Comparison of ENCODE assay signal across 21 cellular contexts in the genomic region with DNA sequence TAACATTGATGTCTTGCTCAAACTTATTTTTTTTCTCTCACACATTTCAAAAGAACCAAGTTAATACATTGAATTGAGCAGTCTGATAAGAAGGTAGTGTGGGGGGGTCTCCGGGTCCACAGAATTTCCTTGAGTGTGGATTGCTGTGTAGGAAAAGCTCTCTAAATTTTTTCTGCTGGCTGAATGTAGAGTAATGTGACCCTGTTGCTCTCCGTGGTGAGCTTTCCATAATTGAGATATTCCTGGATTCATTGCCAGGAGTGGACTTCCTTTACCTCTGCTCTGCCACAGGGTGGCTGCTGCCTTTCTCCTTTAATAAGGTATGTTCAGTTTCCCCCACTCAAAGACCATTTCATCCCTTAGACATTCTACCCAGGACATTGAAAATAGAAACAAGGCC. TPM values are rescaled to one million over a fixed set of nuclear protein-coding genes. Genes with fewer than 3 reads are reported as not detected.
A peak's percentile ranks its signal among the peaks of the same experiment; 100 is the strongest.
DNase-seq lines count a peak whose midpoint lies in the region; ATAC-seq, FAIRE-seq and TF ChIP-seq lines count a peak whose summit lies in the region.
"Had no signal": no experiment of that assay in that cellular context is flagged by ENCODE, and none has a peak within 500 bp of the region (broad histone marks: within the 10 kb centered on the region; RNA-seq: fewer than 3 reads in every experiment).

No MANE protein-coding gene starts in this region.

- H3K79me2 ChIP-seq in SK-N-SH (ENCODE audit: insufficient read depth), result peaks cover 41% of the 10 kb centered on the region; the same call in 1 of the 2 replicates
- H3K79me2 ChIP-seq in astrocyte (ENCODE audit: insufficient read depth, low read length), result peaks cover 37% of the 10 kb centered on the region

- H3K9me3 ChIP-seq in SK-N-SH, result no peaks in the 10 kb centered on the region
- no peaks in the 10 kb centered on the region for H3K9me3 ChIP-seq in astrocyte (ENCODE audit: insufficient read depth, low read depth, low read length)
- no peaks in the 10 kb centered on the region for H3K9me3 ChIP-seq in esophagus muscularis mucosa

- WGBS in SK-N-SH (ENCODE audit: low lambda C conversion rate), result 88% methylated on average over 2 of the region's 2 CpGs
- WGBS in esophagus muscularis mucosa, result 75% methylated on average over 2 of the region's 2 CpGs

- H3K9me3 Mint-ChIP-seq in astrocyte (ENCODE audit: unreplicated experiment), result no peaks in the 10 kb centered on the region
- H3K9me3 Mint-ChIP-seq in stimulated activated effector memory CD8-positive, alpha-beta T cell treated with anti-CD3 and anti-CD28 coated beads, Interleukin-12 subunit alpha, Interleukin-12 subunit beta, amount 100 ng/mL, for 72 hours, result no peaks in the 10 kb centered on the region

- intact Hi-C loops in esophagus muscularis mucosa (cut with DNase I), result no loop called here

- H2AFZ ChIP-seq in SK-N-SH (ENCODE audit: low read depth) (no peak overlapping the region), astrocyte (ENCODE audit: low read depth, low read length) (no peak overlapping the region)

- H3K36me3 Mint-ChIP-seq in astrocyte (ENCODE audit: low read depth, unreplicated experiment), result no peaks in the 10 kb centered on the region
- no peaks in the 10 kb centered on the region for H3K36me3 Mint-ChIP-seq in stimulated activated effector memory CD8-positive, alpha-beta T cell treated with anti-CD3 and anti-CD28 coated beads, Interleukin-12 subunit alpha, Interleukin-12 subunit beta, amount 100 ng/mL, for 72 hours

- H3K4me3 ChIP-seq in SK-N-SH (ENCODE audit: low read depth in 2 of 2, low read length in 1 of 2) (no peak overlapping the region), astrocyte (ENCODE audit: insufficient read depth, low read depth, low read length) (no peak overlapping the region), esophagus muscularis mucosa (no peak overlapping the region)

- POLR2A ChIA-PET in SK-N-SH (lab: Yijun Ruan, JAX), result interaction anchor here (0.6 kb wide), 1 partner anchor 23 kb away, joined by 4 read pairs; no protein-coding TSS in a partner anchor

- H3K4me1 ChIP-seq in SK-N-SH (ENCODE audit: control insufficient read depth in 1 of 2, insufficient read depth in 2 of 2, low read depth in 1 of 2, low read length in 1 of 2) (peaks cover 2 to 13% of the 10 kb centered on the region in 2 experiments; a peak in 3 of 4 replicates), astrocyte (ENCODE audit: insufficient read depth, low read length) (peaks cover 5% of the 10 kb centered on the region), esophagus muscularis mucosa (peaks cover 17 to 56% (median 52%) of the 10 kb centered on the region in 4 donors)

- H3K27me3 ChIP-seq in SK-N-SH (ENCODE audit: insufficient read depth) (no peaks in the 10 kb centered on the region), astrocyte (ENCODE audit: insufficient read depth, low read length) (no peaks in the 10 kb centered on the region), esophagus muscularis mucosa (no peaks in the 10 kb centered on the region)

- H3K9me2 ChIP-seq in SK-N-SH, result no peaks in the 10 kb centered on the region

- no peak for FAIRE-seq in astrocyte (lab: Jason Lieb, UNC)
- FAIRE-seq: HTR-8/SVneo had no signal

- no peak overlapping the region for H3K4me3 Mint-ChIP-seq in astrocyte (ENCODE audit: unreplicated experiment)
- no peak overlapping the region for H3K4me3 Mint-ChIP-seq in stimulated activated effector memory CD8-positive, alpha-beta T cell treated with anti-CD3 and anti-CD28 coated beads, Interleukin-12 subunit alpha, Interleukin-12 subunit beta, amount 100 ng/mL, for 72 hours
- H3K4me3 Mint-ChIP-seq: CD14-positive monocyte had no signal

- TF ChIP-seq RAD21 in SK-N-SH (IDR thresholded peaks at IDR 0.05; ENCODE audit: low read length), result no peak

- H3K4me2 ChIP-seq in SK-N-SH, result no peak overlapping the region
- H3K4me2 ChIP-seq in astrocyte (ENCODE audit: low read length), result no peak overlapping the region

- no peak overlapping the region for H3K9ac ChIP-seq in SK-N-SH
- H3K9ac ChIP-seq in astrocyte (ENCODE audit: low read length), result no peak overlapping the region

- H3K4me1 Mint-ChIP-seq in astrocyte (ENCODE audit: low read depth, unreplicated experiment), result peaks cover 41% of the 10 kb centered on the region
- peaks cover 35% of the 10 kb centered on the region for H3K4me1 Mint-ChIP-seq in stimulated activated effector memory CD8-positive, alpha-beta T cell treated with anti-CD3 and anti-CD28 coated beads, Interleukin-12 subunit alpha, Interleukin-12 subunit beta, amount 100 ng/mL, for 72 hours

- TF ChIP-seq POLR2A in esophagus muscularis mucosa (IDR thresholded peaks at IDR 0.05; ENCODE audit: low read depth), result no peak

- TF ChIP-seq CTCF in SK-N-SH (IDR thresholded peaks at IDR 0.05), result no peak
- TF ChIP-seq CTCF in astrocyte (IDR thresholded peaks at IDR 0.05; ENCODE audit: insufficient read depth, low read depth, low read length), result no peak
- no peak for TF ChIP-seq CTCF in esophagus muscularis mucosa (IDR thresholded peaks at IDR 0.05)

- H3K27me3 Mint-ChIP-seq in astrocyte (ENCODE audit: low read depth, unreplicated experiment), result no peaks in the 10 kb centered on the region

- no peak overlapping the region for H3K27ac ChIP-seq in SK-N-SH (ENCODE audit: low read depth in 2 of 2, low read length in 1 of 2)
- no peak overlapping the region for H3K27ac ChIP-seq in astrocyte (ENCODE audit: low read depth, low read length)
- no peak overlapping the region for H3K27ac ChIP-seq in esophagus muscularis mucosa (replicated peaks in 1 of 4)

- H4K20me1 ChIP-seq in SK-N-SH (ENCODE audit: insufficient read depth), result no peaks in the 10 kb centered on the region
- H4K20me1 ChIP-seq in astrocyte (ENCODE audit: insufficient read depth, low read length), result no peaks in the 10 kb centered on the region

- TF ChIP-seq EP300 in SK-N-SH (IDR thresholded peaks at IDR 0.05; ENCODE audit: borderline replicate concordance in 1 of 2, low read depth in 1 of 2, low read length in 1 of 2), result no peak
- no peak for TF ChIP-seq EP300 in esophagus muscularis mucosa (IDR thresholded peaks at IDR 0.05)

- H3K36me3 ChIP-seq in SK-N-SH (replicated peaks in 1 of 2; ENCODE audit: control insufficient read depth in 1 of 2, insufficient read depth in 2 of 2, low read length in 1 of 2) (no peaks in the 10 kb centered on the region), astrocyte (ENCODE audit: insufficient read depth, low read length) (no peaks in the 10 kb centered on the region), esophagus muscularis mucosa (no peaks in the 10 kb centered on the region)

- no peak for ATAC-seq in SK-N-SH treated with all-trans-retinoic acid at 6 μM for 48 hours
- ATAC-seq in stimulated activated effector memory CD8-positive, alpha-beta T cell treated with anti-CD3 and anti-CD28 coated beads, Interleukin-12 subunit alpha, Interleukin-12 subunit beta, amount 100 ng/mL, for 72 hours, result no peak
- ATAC-seq: Panc1 had no signal

- DNase-seq in SK-N-SH, result no peak
- DNase-seq in astrocyte (ENCODE audit: low read depth), result peak; percentile 24
- DNase-seq in esophagus muscularis mucosa (ENCODE audit: extremely low spot score), result peak; percentile 21
- no peak for DNase-seq in stimulated activated effector memory CD8-positive, alpha-beta T cell treated with anti-CD3 and anti-CD28 coated beads, Interleukin-12 subunit alpha, Interleukin-12 subunit beta, amount 100 ng/mL, for 72 hours (ENCODE audit: low spot score in 2 of 2)
- DNase-seq in activated gamma-delta T cell treated with Interleukin-2 at 50 U/mL for 16 hours, result no peak
- DNase-seq in NCI-H2029 treated with DMSO at 0.1 percent for 48 hours (lab: John Stamatoyannopoulos, UW), result no peak
- DNase-seq in NCI-H345 (lab: John Stamatoyannopoulos, UW), result no peak
- DNase-seq: AML-193; GDM1; KG1; NCI-H1092; NCI-H1436; NCI-H187 treated with DMSO at 0.1 percent for 48 hours; NCI-H510A treated with DMSO at 0.1 percent for 48 hours; NCI-H774; NK-92 treated with Interleukin-12 subunit alpha and Interleukin-12 subunit beta, amount 100 ng/mL, for 24 hours; SIG-M5 had no signal

- H3F3A ChIP-seq in SK-N-SH (replicated peaks; ENCODE audit: insufficient read depth), result peaks cover 16% of the 10 kb centered on the region

- H3K27ac Mint-ChIP-seq in astrocyte (ENCODE audit: unreplicated experiment), result no peak overlapping the region
- H3K27ac Mint-ChIP-seq in stimulated activated effector memory CD8-positive, alpha-beta T cell treated with anti-CD3 and anti-CD28 coated beads, Interleukin-12 subunit alpha, Interleukin-12 subunit beta, amount 100 ng/mL, for 72 hours, result peak overlapping the region; percentile 73
- H3K27ac Mint-ChIP-seq: CD14-positive monocyte had no signal

- CTCF ChIA-PET in SK-N-SH (lab: Yijun Ruan, JAX), result no interaction called here

TF ChIP-seq in SK-N-SH, 30 proteins besides CTCF, POLR2A, EP300 and RAD21 (continues in another document):
- TF ChIP-seq JUND (IDR thresholded peaks at IDR 0.05), result no peak

TF ChIP-seq in SK-N-SH treated with all-trans-retinoic acid at 6 μM for 48 hours, 23 proteins besides CTCF, POLR2A, EP300 and RAD21 (continues in another document):
- no peak for TF ChIP-seq CSDC2 (CRISPR knock-in tag; IDR thresholded peaks at IDR 0.05)
- no peak for TF ChIP-seq SNAI2 (CRISPR knock-in tag; IDR thresholded peaks at IDR 0.05)
- TF ChIP-seq, protein P1, sequence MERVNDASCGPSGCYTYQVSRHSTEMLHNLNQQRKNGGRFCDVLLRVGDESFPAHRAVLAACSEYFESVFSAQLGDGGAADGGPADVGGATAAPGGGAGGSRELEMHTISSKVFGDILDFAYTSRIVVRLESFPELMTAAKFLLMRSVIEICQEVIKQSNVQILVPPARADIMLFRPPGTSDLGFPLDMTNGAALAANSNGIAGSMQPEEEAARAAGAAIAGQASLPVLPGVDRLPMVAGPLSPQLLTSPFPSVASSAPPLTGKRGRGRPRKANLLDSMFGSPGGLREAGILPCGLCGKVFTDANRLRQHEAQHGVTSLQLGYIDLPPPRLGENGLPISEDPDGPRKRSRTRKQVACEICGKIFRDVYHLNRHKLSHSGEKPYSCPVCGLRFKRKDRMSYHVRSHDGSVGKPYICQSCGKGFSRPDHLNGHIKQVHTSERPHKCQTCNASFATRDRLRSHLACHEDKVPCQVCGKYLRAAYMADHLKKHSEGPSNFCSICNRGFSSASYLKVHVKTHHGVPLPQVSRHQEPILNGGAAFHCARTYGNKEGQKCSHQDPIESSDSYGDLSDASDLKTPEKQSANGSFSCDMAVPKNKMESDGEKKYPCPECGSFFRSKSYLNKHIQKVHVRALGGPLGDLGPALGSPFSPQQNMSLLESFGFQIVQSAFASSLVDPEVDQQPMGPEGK (CRISPR knock-in tag; IDR thresholded peaks at IDR 0.05; ENCODE audit: borderline replicate concordance), result no peak

RNA-seq across cellular contexts. Expression of a gene that starts 50.9 kb away (rescaled TPM):
- polyA plus RNA-seq in SK-N-SH (2012; rRNA removed), result 10.9 and 13.8 TPM in 2 replicates
- polyA plus RNA-seq in SK-N-SH (2012; cell fraction: cytosol; rRNA removed), result 8.1 and 9.4 TPM in 2 replicates
- 25.1 and 36.3 TPM in 2 replicates for polyA plus RNA-seq in SK-N-SH (2012; cell fraction: nucleus; rRNA removed)
- total RNA-seq in astrocyte (34.0 and 38.4 TPM in 2 replicates), esophagus muscularis mucosa (100 to 1,000 TPM in 1 of 4 donors, 10 to 100 TPM in 3; 79.7 to 131 (median 93.0) TPM)

RNA-seq across cellular contexts. Expression of a gene that starts 51.1 kb away (rescaled TPM):
- polyA plus RNA-seq in SK-N-SH (2012; rRNA removed), result 0.18 TPM in 1 of 2 replicates, not detected in the other
- 0.14 and 0.21 TPM in 2 replicates for polyA plus RNA-seq in SK-N-SH (2012; cell fraction: cytosol; rRNA removed)
- polyA plus RNA-seq in SK-N-SH (2012; cell fraction: nucleus; rRNA removed), result 0.08 and 0.46 TPM in 2 replicates
- 1.4 and 2.4 TPM in 2 replicates for total RNA-seq in astrocyte
- 1 to 10 TPM; 2.1 to 3.7 (median 2.9) TPM for total RNA-seq in esophagus muscularis mucosa
- polyA plus RNA-seq: CD14-positive monocyte had no signal

Comparison
In these comparisons a context has a peak if more than half of its experiments do, and no peak if none do; other contexts are left out.
1. DNase-seq: peak in astrocyte (single experiment) and esophagus muscularis mucosa (single experiment); none in SK-N-SH (single experiment), stimulated activated effector memory CD8-positive, alpha-beta T cell treated with anti-CD3 and anti-CD28 coated beads, Interleukin-12 subunit alpha, Interleukin-12 subunit beta, amount 100 ng/mL, for 72 hours (0 of 2), activated gamma-delta T cell treated with Interleukin-2 at 50 U/mL for 16 hours (single experiment), NCI-H2029 treated with DMSO at 0.1 percent for 48 hours (single experiment) and NCI-H345 (single experiment).